9 cellular contexts compared by ENCODE assay signal in genomic region chr4:78517050-78517652, GRCh38. TPM values are rescaled to one million over a fixed set of nuclear protein-coding genes. Genes with fewer than 3 reads are reported as not detected.
DNase-seq lines count a peak whose midpoint lies in the region; ATAC-seq and TF ChIP-seq lines count a peak whose summit lies in the region.
"Had no signal": no experiment of that assay in that cellular context is flagged by ENCODE, and none has a peak within 500 bp of the region (broad histone marks: within the 10 kb centered on the region; RNA-seq: fewer than 3 reads in every experiment).

No MANE protein-coding gene starts in this region.

- H3K36me3 Mint-ChIP-seq in activated CD4-positive, alpha-beta T cell treated with anti-CD3 and anti-CD28 coated beads, Interleukin-2, amount 10 ng/mL, durations not matched to agents 7 days and 5 days (ENCODE audit: low read depth): no peaks in the 10 kb centered on the region
- H3K36me3 Mint-ChIP-seq: activated naive CD8-positive, alpha-beta T cell treated with anti-CD3 and anti-CD28 coated beads, Interleukin-2, amount 10 ng/mL, durations not matched to agents 7 days and 5 days had no signal

- TF ChIP-seq POLR2A in erythroblast (IDR thresholded peaks at IDR 0.05; ENCODE audit: low read length): no peak

- peaks cover 17% of the 10 kb centered on the region for H3K27me3 Mint-ChIP-seq in activated CD4-positive, alpha-beta T cell treated with anti-CD3 and anti-CD28 coated beads, Interleukin-2, amount 10 ng/mL, durations not matched to agents 7 days and 5 days

- H3K4me3 ChIP-seq in left ventricle myocardium inferior (no peak overlapping the region), psoas muscle (no peak overlapping the region)

- no peak for DNase-seq in left ventricle myocardium inferior
- DNase-seq in Right ventricle myocardium inferior (ENCODE audit: missing footprints): no peak
- DNase-seq in OCI-M1 (lab: John Stamatoyannopoulos, UW): peak; percentile 71
- DNase-seq in erythroblast (lab: John Stamatoyannopoulos, UW): peak; percentile 44 to 58
- no peak for DNase-seq in psoas muscle
- no peak for DNase-seq in activated CD4-positive, alpha-beta T cell treated with anti-CD3 and anti-CD28 coated beads, Interleukin-2, amount 10 ng/mL, durations not matched to agents 7 days and 5 days
- DNase-seq: activated naive CD8-positive, alpha-beta T cell treated with anti-CD3 and anti-CD28 coated beads, Interleukin-2, amount 10 ng/mL, durations not matched to agents 7 days and 5 days had no signal

- H3K27ac ChIP-seq in left ventricle myocardium inferior (replicated peaks) (no peak overlapping the region), psoas muscle (no peak overlapping the region)

- H3K4me3 Mint-ChIP-seq in activated CD4-positive, alpha-beta T cell treated with anti-CD3 and anti-CD28 coated beads, Interleukin-2, amount 10 ng/mL, durations not matched to agents 7 days and 5 days: no peak overlapping the region
- H3K4me3 Mint-ChIP-seq: activated naive CD8-positive, alpha-beta T cell treated with anti-CD3 and anti-CD28 coated beads, Interleukin-2, amount 10 ng/mL, durations not matched to agents 7 days and 5 days had no signal

- intact Hi-C loops in left ventricle myocardium inferior (cut with micrococcal nuclease) (loop anchor here (10.0 kb wide), 1 partner anchor 552 kb away; no protein-coding TSS in a partner anchor), Right ventricle myocardium inferior (cut with DNase I) (loop anchor here (2.0 to 5.0 kb wide), 3 partner anchors 458 to 560 kb away; no protein-coding TSS in a partner anchor), psoas muscle (cut with DNase I) (loop anchor here (1.0 to 5.0 kb wide), 3 partner anchors 460 to 560 kb away; partner anchors contain the start of gene FRAS1 (in 1 of the 2))

- H3K27me3 ChIP-seq in left ventricle myocardium inferior (ENCODE audit: low read depth): no peaks in the 10 kb centered on the region
- H3K27me3 ChIP-seq in psoas muscle (ENCODE audit: insufficient read depth in 3 of 3, low read length in 2 of 3): no peaks in the 10 kb centered on the region

- CTCF ChIA-PET in activated CD4-positive, alpha-beta T cell treated with anti-CD3 and anti-CD28 coated beads, Interleukin-2, amount 10 ng/mL, durations not matched to agents 7 days and 5 days (lab: Charles Lee): no interaction called here

- H3K4me1 ChIP-seq in left ventricle myocardium inferior: peaks cover 24% of the 10 kb centered on the region
- no peaks in the 10 kb centered on the region for H3K4me1 ChIP-seq in psoas muscle

- no peak overlapping the region for H3K27ac Mint-ChIP-seq in activated CD4-positive, alpha-beta T cell treated with anti-CD3 and anti-CD28 coated beads, Interleukin-2, amount 10 ng/mL, durations not matched to agents 7 days and 5 days
- H3K27ac Mint-ChIP-seq: activated naive CD8-positive, alpha-beta T cell treated with anti-CD3 and anti-CD28 coated beads, Interleukin-2, amount 10 ng/mL, durations not matched to agents 7 days and 5 days had no signal

- H3K4me1 Mint-ChIP-seq in activated CD4-positive, alpha-beta T cell treated with anti-CD3 and anti-CD28 coated beads, Interleukin-2, amount 10 ng/mL, durations not matched to agents 7 days and 5 days: no peaks in the 10 kb centered on the region
- H3K4me1 Mint-ChIP-seq: activated naive CD8-positive, alpha-beta T cell treated with anti-CD3 and anti-CD28 coated beads, Interleukin-2, amount 10 ng/mL, durations not matched to agents 7 days and 5 days had no signal

- H3K9me3 ChIP-seq in left ventricle myocardium inferior (replicated peaks) (no peaks in the 10 kb centered on the region), psoas muscle (no peaks in the 10 kb centered on the region)

- TF ChIP-seq CTCF in left ventricle myocardium inferior (IDR thresholded peaks at IDR 0.05; ENCODE audit: borderline replicate concordance) (peak; percentile 79), psoas muscle (IDR thresholded peaks at IDR 0.05) (peak; percentile 63)

- H3K36me3 ChIP-seq in left ventricle myocardium inferior (no peaks in the 10 kb centered on the region), psoas muscle (ENCODE audit: insufficient read depth in 1 of 2, low read depth in 1 of 2) (peaks cover 0 to 3% of the 10 kb centered on the region in 2 donors)

- no peaks in the 10 kb centered on the region for H3K9me3 Mint-ChIP-seq in activated CD4-positive, alpha-beta T cell treated with anti-CD3 and anti-CD28 coated beads, Interleukin-2, amount 10 ng/mL, durations not matched to agents 7 days and 5 days
- H3K9me3 Mint-ChIP-seq: activated naive CD8-positive, alpha-beta T cell treated with anti-CD3 and anti-CD28 coated beads, Interleukin-2, amount 10 ng/mL, durations not matched to agents 7 days and 5 days had no signal

- ATAC-seq in Right ventricle myocardium inferior (no peak), psoas muscle (no peak), GM19328 (IDR thresholded peaks at IDR 0.05; ENCODE audit: unreplicated experiment) (no peak), GM18870 (IDR thresholded peaks at IDR 0.05; ENCODE audit: unreplicated experiment) (no peak)

- POLR2A ChIA-PET in activated CD4-positive, alpha-beta T cell treated with anti-CD3 and anti-CD28 coated beads, Interleukin-2, amount 10 ng/mL, durations not matched to agents 7 days and 5 days (lab: Charles Lee): no interaction called here

- WGBS in psoas muscle, 3 donors: 25 to 31% (median 26%) methylated on average over 3 of the region's 3 CpGs

RNA-seq across cellular contexts. Expression of gene ANXA3, which starts 34.4 kb away (rescaled TPM):
- total RNA-seq in left ventricle myocardium inferior: 34.5 TPM
- total RNA-seq in Right ventricle myocardium inferior: 54.5 TPM
- total RNA-seq in psoas muscle: 10 to 100 TPM; 11.8 to 19.1 (median 16.0) TPM
- polyA plus RNA-seq in psoas muscle: 10 to 100 TPM; 14.7 to 27.6 (median 22.2) TPM
- 1 to 10 TPM; 1.2 to 2.2 TPM for total RNA-seq in activated CD4-positive, alpha-beta T cell treated with anti-CD3 and anti-CD28 coated beads, Interleukin-2, amount 10 ng/mL, durations not matched to agents 7 days and 5 days

Comparison
In these comparisons a context has a peak if more than half of its experiments do, and no peak if none do; other contexts are left out.
1. DNase-seq: peak in OCI-M1 (single experiment) and erythroblast (2 of 2); none in left ventricle myocardium inferior (single experiment), Right ventricle myocardium inferior (single experiment), psoas muscle (0 of 2) and activated CD4-positive, alpha-beta T cell treated with anti-CD3 and anti-CD28 coated beads, Interleukin-2, amount 10 ng/mL, durations not matched to agents 7 days and 5 days (single experiment).